ENCODE assay signal across 8 cellular contexts in genomic region chr11:8225589-8226036, GRCh38. TPM values are rescaled to one million over a fixed set of nuclear protein-coding genes. Genes with fewer than 3 reads are reported as not detected.
DNase-seq lines count a peak whose midpoint lies in the region; ATAC-seq and TF ChIP-seq lines count a peak whose summit lies in the region.

No MANE protein-coding gene starts in this region.

- in situ Hi-C loops in mammary epithelial cell (cut with MboI; ENCODE audit: low sequenced_read_pairs in 2 of 2): loop anchor here (10.0 to 25.0 kb wide), 3 partner anchors 99 to 462 kb away; partner anchors contain the start of genes RPL27A (in 1 of the 2) and TRIM66 (in 1 of the 2)

- dilution Hi-C loops in mammary epithelial cell (cut with HindIII; ENCODE audit: low sequenced_read_pairs): no loop called here

- H3K27ac ChIP-seq in CD8-positive, alpha-beta T cell (ENCODE audit: low read depth, low read length): no peak overlapping the region
- H3K27ac ChIP-seq in mammary epithelial cell (ENCODE audit: insufficient read depth, low read depth, low read length): no peak overlapping the region

- H3K79me2 ChIP-seq in mammary epithelial cell (ENCODE audit: insufficient read depth, low read length): no peaks in the 10 kb centered on the region

- H3K4me2 ChIP-seq in mammary epithelial cell (ENCODE audit: insufficient read depth, low read depth, low read length): no peak overlapping the region

- H3K4me3 Mint-ChIP-seq in CD8-positive, alpha-beta T cell: no peak overlapping the region

- no peaks in the 10 kb centered on the region for H3K9me3 Mint-ChIP-seq in CD8-positive, alpha-beta T cell

- no peaks in the 10 kb centered on the region for H3K36me3 Mint-ChIP-seq in CD8-positive, alpha-beta T cell

- no peak overlapping the region for H3K4me3 ChIP-seq in CD8-positive, alpha-beta T cell (ENCODE audit: low read depth, low read length)
- H3K4me3 ChIP-seq in WI38 (ENCODE audit: low read depth, low read length): no peak overlapping the region
- H3K4me3 ChIP-seq in mammary epithelial cell (replicated peaks in 1 of 3; ENCODE audit: insufficient read depth in 1 of 3, low read depth in 2 of 3, low read length in 3 of 3): no peak overlapping the region

- H3K36me3 ChIP-seq in CD8-positive, alpha-beta T cell (ENCODE audit: insufficient read depth, low read length): no peaks in the 10 kb centered on the region
- no peaks in the 10 kb centered on the region for H3K36me3 ChIP-seq in mammary epithelial cell (ENCODE audit: insufficient read depth, low read length)

- H3K4me1 Mint-ChIP-seq in CD8-positive, alpha-beta T cell (ENCODE audit: low read depth): peaks cover 2% of the 10 kb centered on the region

- no peaks in the 10 kb centered on the region for H4K20me1 ChIP-seq in mammary epithelial cell (ENCODE audit: insufficient read depth, low read length)

- POLR2A ChIA-PET in CD8-positive, alpha-beta T cell (lab: Charles Lee): no interaction called here

- intact Hi-C loops in CD8-positive, alpha-beta T cell (cut with DNase I, micrococcal nuclease): loop anchor here (1.0 to 5.0 kb wide), 4 partner anchors 38 to 737 kb away; partner anchors contain the start of genes LMO1 (in 1 of the 2) and TMEM9B (in 1 of the 2)
- intact Hi-C loops in mammary epithelial cell (cut with micrococcal nuclease): loop anchor here (1.0 to 10.0 kb wide), 5 partner anchors 85 to 739 kb away; partner anchors contain the start of genes RPL27A, TMEM9B and TRIM66

- TF ChIP-seq CTCF in CD8-positive, alpha-beta T cell (IDR thresholded peaks at IDR 0.05): peak; percentile 76
- TF ChIP-seq CTCF in WI38 (IDR thresholded peaks at IDR 0.05; ENCODE audit: low read depth, low read length) (peak; percentile 86), mammary epithelial cell (conservative IDR thresholded peaks at IDR 0.05 in 1 of 2, IDR thresholded peaks at IDR 0.05 in 1 of 2; ENCODE audit: extremely low read depth in 1 of 2, insufficient read depth in 1 of 2, low read depth in 1 of 2, low read length in 2 of 2) (peak; percentile 63 to 93)

- CTCF ChIA-PET in CD8-positive, alpha-beta T cell (lab: Charles Lee): interaction anchor here (1.4 to 1.7 kb wide), 2 partner anchors 340 to 341 kb away, joined by 4 to 6 read pairs; no protein-coding TSS in a partner anchor
- CTCF ChIA-PET in mammary epithelial cell (lab: Charles Lee; ENCODE audit: low non-redundant PET): no interaction called here

- peak; percentile 44 for ATAC-seq in CD8-positive, alpha-beta T cell
- ATAC-seq in GM21390 (IDR thresholded peaks at IDR 0.05; ENCODE audit: unreplicated experiment) (peak; percentile 67), HG02623 (IDR thresholded peaks at IDR 0.05; ENCODE audit: unreplicated experiment) (no peak)

- no peaks in the 10 kb centered on the region for H3K4me1 ChIP-seq in CD8-positive, alpha-beta T cell (ENCODE audit: insufficient read depth, low read length)
- peaks cover 39% of the 10 kb centered on the region for H3K4me1 ChIP-seq in mammary epithelial cell (ENCODE audit: insufficient read depth, low read length)

- H3K27me3 ChIP-seq in CD8-positive, alpha-beta T cell (ENCODE audit: insufficient read depth, low read length): no peaks in the 10 kb centered on the region
- no peaks in the 10 kb centered on the region for H3K27me3 ChIP-seq in mammary epithelial cell (ENCODE audit: insufficient read depth, low read length)

- H3K27ac Mint-ChIP-seq in CD8-positive, alpha-beta T cell: no peak overlapping the region

- 3% methylated on average over 5 of the region's 8 CpGs for WGBS in mammary epithelial cell (ENCODE audit: low coverage, missing lambda C conversion rate)

- peak; percentile 28 to 77 (median 66) for DNase-seq in CD8-positive, alpha-beta T cell
- DNase-seq in NCI-H128 (lab: John Stamatoyannopoulos, UW; ENCODE audit: unreplicated experiment) (peak; percentile 55), mammary epithelial cell (no peak), kidney glomerular epithelial cell (lab: John Stamatoyannopoulos, UW) (peak; percentile 9)
- DNase-seq in stimulated activated CD4-positive, alpha-beta T cell treated with anti-CD3 and anti-CD28 coated beads, Interleukin-4, amount 100 ng/mL, for 1 hour: peak; percentile 65

- H2AFZ ChIP-seq in mammary epithelial cell (ENCODE audit: low read depth, low read length): no peak overlapping the region

- no peaks in the 10 kb centered on the region for H3K9me3 ChIP-seq in CD8-positive, alpha-beta T cell (ENCODE audit: low read length)
- no peaks in the 10 kb centered on the region for H3K9me3 ChIP-seq in mammary epithelial cell (replicated peaks; ENCODE audit: insufficient read depth, low read length)

- H3K27me3 Mint-ChIP-seq in CD8-positive, alpha-beta T cell (ENCODE audit: low read depth): peaks cover 5% of the 10 kb centered on the region

- no peak overlapping the region for H3K9ac ChIP-seq in mammary epithelial cell (ENCODE audit: insufficient read depth, low read length)

- BruUV-seq in mammary epithelial cell (replicated peaks; lab: Mats Ljungman, UMichigan): no TSS peak

RNA-seq across cellular contexts. Expression of gene LMO1, which starts 38.1 kb away (rescaled TPM):
- total RNA-seq in CD8-positive, alpha-beta T cell: not detected
- under 1 TPM; 0.17 to 0.54 TPM for total RNA-seq in mammary epithelial cell
- polyA plus RNA-seq in mammary epithelial cell: not detected
- polyA minus RNA-seq in mammary epithelial cell: not detected

RNA-seq across cellular contexts. Expression of gene RIC3, which starts 56.8 kb away (rescaled TPM):
- 10 to 100 TPM; 34.8 to 37.1 TPM for total RNA-seq in CD8-positive, alpha-beta T cell
- total RNA-seq in mammary epithelial cell: 10 to 100 TPM in 1 of 2 donors, 1 to 10 TPM in 1; 3.6 to 12.0 TPM
- polyA plus RNA-seq in mammary epithelial cell: 0.68 TPM
- not detected for polyA minus RNA-seq in mammary epithelial cell
